ENCODE assay signal across 1 cellular context in the genomic region with DNA sequence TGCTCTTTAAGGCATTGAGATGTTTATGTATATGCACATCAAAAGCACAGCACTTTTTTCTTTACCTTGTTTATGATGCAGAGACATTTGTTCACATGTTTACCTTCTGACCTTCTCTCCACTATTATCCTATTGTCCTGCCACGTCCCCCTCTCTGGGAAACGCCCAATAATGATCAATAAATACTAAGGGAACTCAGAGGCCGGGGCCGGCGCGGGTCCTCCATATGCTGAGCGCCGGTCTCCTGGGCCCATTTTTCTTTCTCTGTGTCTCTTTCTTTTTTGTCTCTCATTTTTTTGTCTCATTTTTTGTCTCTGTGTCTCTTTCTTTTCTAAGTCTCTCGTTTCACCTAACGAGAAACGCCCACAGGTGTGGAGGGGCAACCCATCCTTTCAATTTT.
A peak's percentile ranks its signal among the peaks of the same experiment; 100 is the strongest.
TF ChIP-seq lines count a peak whose summit lies in the region.
"Not testable (repeated sequence)": the region's sequence is repeated elsewhere in the genome, so short reads cannot be mapped to it uniquely, and the experiment has no call there.

No MANE protein-coding gene starts in this region.

TF ChIP-seq in HepG2, 621 proteins besides CTCF, POLR2A, EP300 and RAD21:
- TF ChIP-seq SOX13 (IDR thresholded peaks at IDR 0.05): not testable (repeated sequence)
- TF ChIP-seq SOX13 (CRISPR knock-in tag; conservative IDR thresholded peaks at IDR 0.05 in 1 of 2, IDR thresholded peaks at IDR 0.05 in 1 of 2): 0 out of 4 replicates have a peak, but pooled peaks of 1 of the 2 experiments have one; percentile 17
TF ChIP-seq in HepG2: peak in this region for 1; not testable (repeated sequence) for 620.
